39 cellular contexts compared by ENCODE assay signal in genomic region chr17:41215681-41216080, GRCh38. TPM values are rescaled to one million over a fixed set of nuclear protein-coding genes. Genes with fewer than 3 reads are reported as not detected.
"Had no signal": no experiment of that assay in that cellular context is flagged by ENCODE, and none has a peak within 500 bp of the region (broad histone marks: within the 10 kb centered on the region; RNA-seq: fewer than 3 reads in every experiment).

No MANE protein-coding gene starts in this region.

- H3K4me3 ChIP-seq: MG63 had no signal

- H3K27me3 ChIP-seq: MG63 had no signal

- H3K36me3 ChIP-seq: MG63 had no signal

- DNase-seq: Karpas-422, Kasumi-1, MG63, MM.1S, MV-4-11, NCI-H1048, NCI-H1092, NCI-H1092 treated with DMSO at 0.1 percent for 48 hours, NCI-H1105, NCI-H1105 treated with DMSO at 0.1 percent for 48 hours, NCI-H1417, NCI-H1417 treated with DMSO at 0.1 percent for 48 hours, NCI-H1436, NCI-H1436 treated with DMSO at 0.1 percent for 48 hours, NCI-H146, NCI-H1694, NCI-H1694 treated with DMSO at 0.1 percent for 48 hours, NCI-H187, NCI-H187 treated with DMSO at 0.1 percent for 48 hours, NCI-H1930, NCI-H2029, NCI-H2029 treated with DMSO at 0.1 percent for 48 hours, NCI-H2081, NCI-H2081 treated with DMSO at 0.1 percent for 48 hours, NCI-H2107, NCI-H2171, NCI-H2171 treated with DMSO at 0.1 percent for 48 hours, NCI-H2227 treated with DMSO at 0.1 percent for 48 hours, NCI-H226, NCI-H345, NCI-H446, NCI-H446 treated with DMSO at 0.1 percent for 48 hours, NCI-H510A, NCI-H510A treated with DMSO at 0.1 percent for 48 hours, NCI-H524 had no signal

RNA-seq across cellular contexts. Expression of gene KRTAP9-2, which starts 10.8 kb away (rescaled TPM):
- total RNA-seq: LHCN-M2, M059J, MCF 10A, NCI-H460 had no signal

RNA-seq across cellular contexts. Expression of gene KRTAP9-3, which starts 16.6 kb away (rescaled TPM):
- total RNA-seq: LHCN-M2, M059J, MCF 10A, NCI-H460 had no signal

RNA-seq across cellular contexts. Expression of gene KRTAP9-8, which starts 22.1 kb away (rescaled TPM):
- total RNA-seq: LHCN-M2, M059J, MCF 10A, NCI-H460 had no signal

RNA-seq across cellular contexts. Expression of gene KRTAP9-1, which starts 26.0 kb away (rescaled TPM):
- total RNA-seq: LHCN-M2, M059J, MCF 10A, NCI-H460 had no signal

RNA-seq across cellular contexts. Expression of gene KRTAP4-1, which starts 31.0 kb away (rescaled TPM):
- total RNA-seq: LHCN-M2, M059J, MCF 10A had no signal
